ENCODE assay signal across 1 cellular context in the genomic region with DNA sequence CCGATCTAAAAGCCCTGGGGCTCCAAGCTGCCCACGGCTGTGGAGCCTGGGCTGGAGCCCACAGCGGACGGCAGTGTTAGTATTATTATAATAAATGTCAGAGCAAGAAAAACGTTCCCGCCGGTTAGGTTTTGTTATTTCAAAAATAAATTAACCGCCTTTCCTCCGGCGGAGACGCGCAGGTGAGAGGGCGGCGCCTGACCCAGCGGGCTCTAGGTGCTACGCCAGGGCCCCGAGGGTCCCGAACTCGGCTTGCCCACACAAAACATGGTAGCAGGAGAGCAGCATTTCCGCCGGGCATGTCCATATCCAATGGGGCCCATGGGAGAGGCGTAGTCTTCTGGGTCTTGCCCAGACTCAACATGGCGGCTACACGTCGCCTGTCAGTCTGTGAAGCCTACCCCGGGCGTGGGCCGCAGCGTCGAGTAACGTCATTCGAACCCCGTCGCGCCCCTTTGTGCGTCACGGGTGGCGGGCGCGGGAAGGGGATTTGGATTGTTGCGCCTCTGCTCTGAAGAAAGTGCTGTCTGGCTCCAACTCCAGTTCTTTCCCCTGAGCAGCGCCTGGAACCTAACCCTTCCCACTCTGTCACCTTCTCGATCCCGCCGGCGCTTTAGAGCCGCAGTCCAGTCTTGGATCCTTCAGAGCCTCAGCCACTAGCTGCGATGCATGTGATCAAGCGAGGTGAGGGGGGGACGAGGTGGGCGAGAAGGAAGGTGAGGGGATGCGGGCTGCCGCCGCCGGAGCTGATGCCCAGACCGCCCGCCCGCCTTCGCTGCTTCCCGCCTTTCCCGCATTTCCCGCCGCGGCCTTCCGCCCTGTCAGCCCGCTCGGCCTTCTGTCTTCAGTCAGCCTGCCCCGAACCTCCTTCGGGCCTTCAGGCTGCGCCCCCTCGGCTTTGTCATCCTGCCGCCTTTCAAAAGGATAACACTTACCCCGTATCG.
A peak's percentile ranks its signal among the peaks of the same experiment; 100 is the strongest.
TF ChIP-seq lines count a peak whose summit lies in the region.

A gene (plus strand): TSS at position 452 of the 944 bp plus-strand sequence. CDS start 214 bp downstream, at position 666.

TF ChIP-seq in K562, 482 proteins besides CTCF, POLR2A, EP300 and RAD21 (continued from another document and continues in another):
- TF ChIP-seq, protein P1, sequence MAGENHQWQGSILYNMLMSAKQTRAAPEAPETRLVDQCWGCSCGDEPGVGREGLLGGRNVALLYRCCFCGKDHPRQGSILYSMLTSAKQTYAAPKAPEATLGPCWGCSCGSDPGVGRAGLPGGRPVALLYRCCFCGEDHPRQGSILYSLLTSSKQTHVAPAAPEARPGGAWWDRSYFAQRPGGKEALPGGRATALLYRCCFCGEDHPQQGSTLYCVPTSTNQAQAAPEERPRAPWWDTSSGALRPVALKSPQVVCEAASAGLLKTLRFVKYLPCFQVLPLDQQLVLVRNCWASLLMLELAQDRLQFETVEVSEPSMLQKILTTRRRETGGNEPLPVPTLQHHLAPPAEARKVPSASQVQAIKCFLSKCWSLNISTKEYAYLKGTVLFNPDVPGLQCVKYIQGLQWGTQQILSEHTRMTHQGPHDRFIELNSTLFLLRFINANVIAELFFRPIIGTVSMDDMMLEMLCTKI (IDR thresholded peaks at IDR 0.05; ENCODE audit: partially characterized antibody) = no peak
- TF ChIP-seq, protein P2, sequence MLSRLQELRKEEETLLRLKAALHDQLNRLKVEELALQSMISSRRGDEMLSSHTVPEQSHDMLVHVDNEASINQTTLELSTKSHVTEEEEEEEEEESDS (CRISPR knock-in tag; IDR thresholded peaks at IDR 0.05) = no peak
- TF ChIP-seq FOXM1 (IDR thresholded peaks at IDR 0.05; ENCODE audit: low read depth) (no peak; the same call in 1 of the 2 replicates), FOXM1 (CRISPR knock-in tag; IDR thresholded peaks at IDR 0.05; ENCODE audit: low read depth) (0 out of 2 replicates have a peak, but pooled peaks have one; percentile 31), TAF7 (tag; IDR thresholded peaks at IDR 0.05) (0 out of 2 replicates have a peak, but pooled peaks have one; percentile 20), YBX1 (IDR thresholded peaks at IDR 0.05) (no peak), ZEB2 (IDR thresholded peaks at IDR 0.05) (no peak), RBM17 (IDR thresholded peaks at IDR 0.05; ENCODE audit: borderline replicate concordance, low read depth, low read length) (no peak), TEAD4 (IDR thresholded peaks at IDR 0.05; ENCODE audit: low read length) (no peak), TEAD4 (CRISPR knock-in tag; IDR thresholded peaks at IDR 0.05; ENCODE audit: borderline replicate concordance) (no peak), POLR3G (IDR thresholded peaks at IDR 0.05; ENCODE audit: extremely low read depth, insufficient read length, insufficient replicate concordance) (no peak), ZNF12 (CRISPR knock-in tag; IDR thresholded peaks at IDR 0.05) (no peak; the same call in 1 of the 2 replicates), ATF7 (IDR thresholded peaks at IDR 0.05) (peak; percentile 96), ZNF79 (CRISPR knock-in tag; IDR thresholded peaks at IDR 0.05; ENCODE audit: low read depth) (no peak), ARID2 (IDR thresholded peaks at IDR 0.05) (no peak), ZNF274 (IDR thresholded peaks at IDR 0.05; ENCODE audit: borderline replicate concordance, low read depth, low read length) (no peak), PCBP1 (IDR thresholded peaks at IDR 0.05; ENCODE audit: low read depth, low read length, poor library complexity, severe bottlenecking) (no peak), TBP (optimal IDR thresholded peaks at IDR 0.05; ENCODE audit: low read depth, low read length) (peak; percentile 85), SPI1 (IDR thresholded peaks at IDR 0.05; ENCODE audit: borderline replicate concordance, low read depth, low read length) (no peak), NR4A1 (CRISPR knock-in tag; IDR thresholded peaks at IDR 0.05) (no peak), NR4A1 (tag; IDR thresholded peaks at IDR 0.05) (no peak), HMG20A (CRISPR knock-in tag; conservative IDR thresholded peaks at IDR 0.05) (no peak), BCL6 (CRISPR knock-in tag; IDR thresholded peaks at IDR 0.05) (no peak), ZNF224 (CRISPR knock-in tag; IDR thresholded peaks at IDR 0.05) (no peak), SAP30 (IDR thresholded peaks at IDR 0.05; ENCODE audit: borderline replicate concordance, insufficient read depth, low read depth, low read length, poor library complexity, severe bottlenecking) (peak; percentile 71), TRIM28 (IDR thresholded peaks at IDR 0.05) (no peak), ZNF3 (CRISPR knock-in tag; IDR thresholded peaks at IDR 0.05) (no peak), DNMT1 (IDR thresholded peaks at IDR 0.05) (no peak), ZNF134 (CRISPR knock-in tag; conservative IDR thresholded peaks at IDR 0.05) (no peak), TFAM (CRISPR knock-in tag; conservative IDR thresholded peaks at IDR 0.05) (no peak), SREBF1 (IDR thresholded peaks at IDR 0.05; ENCODE audit: borderline replicate concordance, low read depth, low read length) (no peak), MAZ (CRISPR knock-in tag; conservative IDR thresholded peaks at IDR 0.05 in 1 of 2, IDR thresholded peaks at IDR 0.05 in 1 of 2) (peak; percentile 75 to 84; a peak in 3 of 4 replicates), PPARD (CRISPR knock-in tag; IDR thresholded peaks at IDR 0.05) (no peak), ZNF311 (CRISPR knock-in tag; IDR thresholded peaks at IDR 0.05) (no peak), MXI1 (IDR thresholded peaks at IDR 0.05; ENCODE audit: low read depth, low read length) (peak; percentile 60; the same call in 1 of the 2 replicates), MEIS2 (IDR thresholded peaks at IDR 0.05; ENCODE audit: partially characterized antibody) (peak; percentile 82)
- TF ChIP-seq, protein P3, sequence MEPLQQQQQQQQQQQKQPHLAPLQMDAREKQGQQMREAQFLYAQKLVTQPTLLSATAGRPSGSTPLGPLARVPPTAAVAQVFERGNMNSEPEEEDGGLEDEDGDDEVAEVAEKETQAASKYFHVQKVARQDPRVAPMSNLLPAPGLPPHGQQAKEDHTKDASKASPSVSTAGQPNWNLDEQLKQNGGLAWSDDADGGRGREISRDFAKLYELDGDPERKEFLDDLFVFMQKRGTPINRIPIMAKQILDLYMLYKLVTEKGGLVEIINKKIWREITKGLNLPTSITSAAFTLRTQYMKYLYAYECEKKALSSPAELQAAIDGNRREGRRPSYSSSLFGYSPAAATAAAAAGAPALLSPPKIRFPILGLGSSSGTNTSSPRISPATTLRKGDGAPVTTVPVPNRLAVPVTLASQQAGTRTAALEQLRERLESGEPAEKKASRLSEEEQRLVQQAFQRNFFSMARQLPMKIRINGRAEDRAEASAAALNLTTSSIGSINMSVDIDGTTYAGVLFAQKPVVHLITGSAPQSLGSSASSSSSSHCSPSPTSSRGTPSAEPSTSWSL (CRISPR knock-in tag; IDR thresholded peaks at IDR 0.05; ENCODE audit: borderline replicate concordance) = no peak
- TF ChIP-seq, protein P4, sequence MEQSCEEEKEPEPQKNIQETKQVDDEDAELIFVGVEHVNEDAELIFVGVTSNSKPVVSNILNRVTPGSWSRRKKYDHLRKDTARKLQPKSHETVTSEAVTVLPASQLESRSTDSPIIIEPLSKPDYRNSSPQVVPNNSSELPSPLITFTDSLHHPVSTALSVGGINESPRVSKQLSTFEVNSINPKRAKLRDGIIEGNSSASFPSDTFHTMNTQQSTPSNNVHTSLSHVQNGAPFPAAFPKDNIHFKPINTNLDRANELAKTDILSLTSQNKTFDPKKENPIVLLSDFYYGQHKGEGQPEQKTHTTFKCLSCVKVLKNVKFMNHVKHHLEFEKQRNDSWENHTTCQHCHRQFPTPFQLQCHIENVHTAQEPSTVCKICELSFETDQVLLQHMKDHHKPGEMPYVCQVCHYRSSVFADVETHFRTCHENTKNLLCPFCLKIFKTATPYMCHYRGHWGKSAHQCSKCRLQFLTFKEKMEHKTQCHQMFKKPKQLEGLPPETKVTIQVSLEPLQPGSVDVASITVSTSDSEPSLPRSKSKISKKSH (CRISPR knock-in tag; IDR thresholded peaks at IDR 0.05) = no peak
- TF ChIP-seq, protein P5, sequence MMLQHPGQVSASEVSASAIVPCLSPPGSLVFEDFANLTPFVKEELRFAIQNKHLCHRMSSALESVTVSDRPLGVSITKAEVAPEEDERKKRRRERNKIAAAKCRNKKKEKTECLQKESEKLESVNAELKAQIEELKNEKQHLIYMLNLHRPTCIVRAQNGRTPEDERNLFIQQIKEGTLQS (IDR thresholded peaks at IDR 0.05) = peak; percentile 60; the same call in 1 of the 2 replicates
- TF ChIP-seq, protein P5 (CRISPR knock-in tag; conservative IDR thresholded peaks at IDR 0.05) = 0 out of 2 replicates have a peak, but pooled peaks have one; percentile 64
- TF ChIP-seq, protein P6, sequence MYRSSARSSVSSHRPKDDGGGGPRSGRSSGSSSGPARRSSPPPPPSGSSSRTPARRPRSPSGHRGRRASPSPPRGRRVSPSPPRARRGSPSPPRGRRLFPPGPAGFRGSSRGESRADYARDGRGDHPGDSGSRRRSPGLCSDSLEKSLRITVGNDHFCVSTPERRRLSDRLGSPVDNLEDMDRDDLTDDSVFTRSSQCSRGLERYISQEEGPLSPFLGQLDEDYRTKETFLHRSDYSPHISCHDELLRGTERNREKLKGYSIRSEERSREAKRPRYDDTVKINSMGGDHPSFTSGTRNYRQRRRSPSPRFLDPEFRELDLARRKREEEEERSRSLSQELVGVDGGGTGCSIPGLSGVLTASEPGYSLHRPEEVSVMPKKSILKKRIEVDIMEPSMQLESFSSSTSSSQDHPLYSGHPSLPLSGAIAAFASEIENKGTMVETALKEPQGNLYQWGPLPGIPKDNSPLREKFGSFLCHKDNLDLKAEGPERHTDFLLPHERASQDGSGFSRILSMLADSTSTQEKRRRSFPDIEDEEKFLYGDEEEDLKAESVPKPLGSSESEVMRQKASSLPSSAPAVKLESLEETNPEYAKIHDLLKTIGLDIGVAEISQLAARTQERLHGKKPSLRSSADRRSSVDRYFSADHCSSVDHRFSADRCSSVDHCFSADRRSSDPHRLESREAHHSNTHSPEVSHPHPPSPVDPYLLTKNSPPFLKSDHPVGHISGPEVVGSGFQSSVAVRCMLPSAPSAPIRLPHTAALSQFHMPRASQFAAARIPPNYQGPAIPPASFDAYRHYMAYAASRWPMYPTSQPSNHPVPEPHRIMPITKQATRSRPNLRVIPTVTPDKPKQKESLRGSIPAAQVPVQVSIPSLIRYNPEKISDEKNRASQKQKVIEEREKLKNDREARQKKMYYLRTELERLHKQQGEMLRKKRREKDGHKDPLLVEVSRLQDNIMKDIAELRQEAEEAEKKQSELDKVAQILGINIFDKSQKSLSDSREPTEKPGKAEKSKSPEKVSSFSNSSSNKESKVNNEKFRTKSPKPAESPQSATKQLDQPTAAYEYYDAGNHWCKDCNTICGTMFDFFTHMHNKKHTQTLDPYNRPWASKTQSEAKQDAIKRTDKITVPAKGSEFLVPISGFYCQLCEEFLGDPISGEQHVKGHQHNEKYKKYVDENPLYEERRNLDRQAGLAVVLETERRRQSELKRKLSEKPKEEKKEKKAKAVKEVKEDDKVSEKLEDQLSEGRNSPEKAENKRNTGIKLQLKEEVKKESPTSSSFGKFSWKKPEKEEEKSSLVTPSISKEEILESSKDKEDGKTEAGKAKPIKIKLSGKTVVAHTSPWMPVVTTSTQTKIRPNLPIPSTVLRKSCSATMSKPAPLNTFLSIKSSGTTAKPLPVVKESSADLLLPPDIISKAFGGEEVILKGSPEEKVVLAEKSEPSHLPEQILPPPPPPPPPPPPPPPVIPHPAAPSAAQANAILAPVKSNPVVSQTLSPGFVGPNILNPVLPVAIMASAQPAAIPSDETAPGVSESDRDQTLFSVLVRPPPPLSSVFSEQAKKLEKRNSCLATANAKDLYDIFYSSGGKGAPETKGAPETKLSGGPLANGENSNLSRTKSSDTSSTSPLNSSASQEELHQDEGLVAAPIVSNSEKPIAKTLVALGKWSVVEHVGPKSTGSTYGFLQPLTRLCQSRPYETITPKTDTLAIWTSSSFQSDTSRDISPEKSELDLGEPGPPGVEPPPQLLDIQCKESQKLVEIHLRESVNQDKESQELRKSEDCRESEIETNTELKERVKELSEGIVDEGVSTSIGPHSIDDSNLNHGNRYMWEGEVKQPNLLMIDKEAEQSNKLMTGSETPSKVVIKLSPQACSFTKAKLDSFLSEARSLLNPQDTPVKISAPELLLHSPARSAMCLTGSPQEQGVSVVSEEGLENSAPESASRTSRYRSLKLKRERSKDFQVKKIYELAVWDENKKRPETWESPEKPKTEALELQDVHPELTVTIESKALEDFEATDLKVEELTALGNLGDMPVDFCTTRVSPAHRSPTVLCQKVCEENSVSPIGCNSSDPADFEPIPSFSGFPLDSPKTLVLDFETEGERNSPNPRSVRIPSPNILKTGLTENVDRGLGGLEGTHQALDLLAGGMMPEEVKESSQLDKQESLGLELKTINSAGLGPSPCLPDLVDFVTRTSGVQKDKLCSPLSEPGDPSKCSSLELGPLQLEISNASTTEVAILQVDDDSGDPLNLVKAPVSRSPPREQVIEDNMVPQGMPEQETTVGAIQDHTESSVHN (IDR thresholded peaks at IDR 0.05; ENCODE audit: borderline replicate concordance in 1 of 2, low read depth in 1 of 2) = no peak
- TF ChIP-seq, protein P7, sequence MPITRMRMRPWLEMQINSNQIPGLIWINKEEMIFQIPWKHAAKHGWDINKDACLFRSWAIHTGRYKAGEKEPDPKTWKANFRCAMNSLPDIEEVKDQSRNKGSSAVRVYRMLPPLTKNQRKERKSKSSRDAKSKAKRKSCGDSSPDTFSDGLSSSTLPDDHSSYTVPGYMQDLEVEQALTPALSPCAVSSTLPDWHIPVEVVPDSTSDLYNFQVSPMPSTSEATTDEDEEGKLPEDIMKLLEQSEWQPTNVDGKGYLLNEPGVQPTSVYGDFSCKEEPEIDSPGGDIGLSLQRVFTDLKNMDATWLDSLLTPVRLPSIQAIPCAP (CRISPR knock-in tag; IDR thresholded peaks at IDR 0.05; ENCODE audit: borderline replicate concordance) = no peak
- TF ChIP-seq, protein P8, sequence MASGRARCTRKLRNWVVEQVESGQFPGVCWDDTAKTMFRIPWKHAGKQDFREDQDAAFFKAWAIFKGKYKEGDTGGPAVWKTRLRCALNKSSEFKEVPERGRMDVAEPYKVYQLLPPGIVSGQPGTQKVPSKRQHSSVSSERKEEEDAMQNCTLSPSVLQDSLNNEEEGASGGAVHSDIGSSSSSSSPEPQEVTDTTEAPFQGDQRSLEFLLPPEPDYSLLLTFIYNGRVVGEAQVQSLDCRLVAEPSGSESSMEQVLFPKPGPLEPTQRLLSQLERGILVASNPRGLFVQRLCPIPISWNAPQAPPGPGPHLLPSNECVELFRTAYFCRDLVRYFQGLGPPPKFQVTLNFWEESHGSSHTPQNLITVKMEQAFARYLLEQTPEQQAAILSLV (tag; IDR thresholded peaks at IDR 0.05) = no peak
